In the genomic region with DNA sequence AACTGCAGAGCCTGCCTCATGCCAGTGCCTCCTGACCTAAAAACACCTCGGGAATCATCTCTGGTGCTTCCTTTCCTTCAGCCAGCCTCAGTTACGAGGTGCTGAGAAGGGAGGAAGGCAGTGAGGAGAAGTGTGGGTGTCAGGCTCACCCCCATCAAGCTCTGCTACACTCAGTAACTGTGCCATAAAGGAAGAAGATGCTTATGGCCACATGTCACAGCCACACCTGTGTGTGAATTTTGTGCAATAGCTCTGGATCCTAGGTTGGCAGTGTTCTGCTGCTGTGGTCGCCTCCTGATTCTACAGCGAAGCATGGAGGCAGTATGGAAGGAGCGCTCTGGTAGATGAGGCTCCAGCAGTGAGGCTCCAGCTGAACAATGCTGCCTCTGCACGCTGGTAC, we compare ENCODE assay signal across 5 cellular contexts. TPM values are rescaled to one million over a fixed set of nuclear protein-coding genes. Genes with fewer than 3 reads are reported as not detected.
"Had no signal": no experiment of that assay in that cellular context is flagged by ENCODE, and none has a peak within 500 bp of the region (broad histone marks: within the 10 kb centered on the region; RNA-seq: fewer than 3 reads in every experiment).

No MANE protein-coding gene starts in this region.

RNA-seq across cellular contexts. Expression of gene LRRC61, which starts 34.3 kb away (rescaled TPM):
- total RNA-seq: OCI-LY7, SJCRH30, SJSA1, SK-MEL-5 had no signal

RNA-seq across cellular contexts. Expression of gene ACTR3C, which starts 34.5 kb away (rescaled TPM):
- total RNA-seq: OCI-LY7, SJSA1, SK-MEL-5 had no signal

RNA-seq across cellular contexts. Expression of gene RARRES2, which starts 52.6 kb away (rescaled TPM):
- total RNA-seq: OCI-LY7, PC-9, SJSA1, SK-MEL-5 had no signal
